In the genomic region with DNA sequence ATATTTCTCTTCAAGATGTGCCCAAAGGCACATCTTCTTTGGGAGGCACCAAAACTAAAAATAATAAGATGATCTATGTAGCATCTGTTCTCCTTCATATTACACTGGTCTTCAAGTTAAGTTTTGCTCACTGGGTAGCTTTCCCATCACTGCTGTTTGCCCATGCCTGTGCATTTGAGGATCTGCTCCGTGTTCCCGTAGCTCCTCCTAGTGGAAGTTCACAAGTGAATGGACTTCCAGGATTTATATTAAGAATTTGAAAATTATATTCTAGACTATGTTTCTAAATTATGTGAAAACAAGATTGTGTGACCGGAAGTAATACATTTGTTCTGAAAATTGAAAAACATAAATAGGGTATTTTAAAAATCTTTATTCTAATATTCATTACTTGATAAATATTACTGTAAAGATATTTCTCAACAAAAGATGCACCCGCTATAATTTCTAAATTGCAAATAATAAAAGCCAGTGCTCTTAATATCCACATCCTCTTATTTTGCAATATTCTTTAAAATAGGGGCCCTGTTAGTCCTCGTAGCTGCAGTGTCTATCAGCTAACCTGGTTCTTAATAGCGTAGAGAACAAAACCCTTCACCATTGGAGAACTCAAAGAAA, we compare ENCODE assay signal across 9 cellular contexts.
DNase-seq lines count a peak whose midpoint lies in the region; ATAC-seq and TF ChIP-seq lines count a peak whose summit lies in the region.
"Had no signal": no experiment of that assay in that cellular context is flagged by ENCODE, and none has a peak within 500 bp of the region (broad histone marks: within the 10 kb centered on the region; RNA-seq: fewer than 3 reads in every experiment).

No MANE protein-coding gene starts in this region.

- no peaks in the 10 kb centered on the region for H3K4me1 ChIP-seq in RWPE2 (ENCODE audit: insufficient read depth, poor library complexity, severe bottlenecking)
- H3K4me1 ChIP-seq in testis = no peaks in the 10 kb centered on the region
- no peaks in the 10 kb centered on the region for H3K4me1 ChIP-seq in adrenal gland (replicated peaks in 1 of 2)

- DNase-seq in NCI-H510A treated with DMSO at 0.1 percent for 48 hours (lab: John Stamatoyannopoulos, UW) (peak; percentile 5), NCI-H510A (lab: John Stamatoyannopoulos, UW) (no peak), RWPE2 (ENCODE audit: low spot score) (no peak), foreskin fibroblast (peak; percentile 16 to 66), testis (peak; percentile 53), NCI-H128 (lab: John Stamatoyannopoulos, UW; ENCODE audit: unreplicated experiment) (no peak), GM10266 (ENCODE audit: extremely low spot score) (no peak), adrenal gland (no peak)
- DNase-seq: left ventricle myocardium superior had no signal

- 68 to 77% methylated on average over 6 of the region's 6 CpGs for WGBS in testis, 2 donors
- WGBS in adrenal gland, 4 donors = 47 to 54% (median 52%) methylated on average over 6 of the region's 6 CpGs

- H3K27me3 ChIP-seq in RWPE2 (ENCODE audit: insufficient read depth, poor library complexity, severe bottlenecking) (no peaks in the 10 kb centered on the region), testis (no peaks in the 10 kb centered on the region), adrenal gland (no peaks in the 10 kb centered on the region)

- H3K4me3 ChIP-seq in RWPE2 (ENCODE audit: severe bottlenecking) (no peak overlapping the region), foreskin fibroblast (ENCODE audit: low read depth in 1 of 2, low read length in 2 of 2) (no peak overlapping the region), testis (no peak overlapping the region), adrenal gland (no peak overlapping the region)

- H3K27ac ChIP-seq in RWPE2 (ENCODE audit: poor library complexity, severe bottlenecking) (no peak overlapping the region), testis (no peak overlapping the region), adrenal gland (no peak overlapping the region)

- H3K9me3 ChIP-seq in RWPE2 (ENCODE audit: severe bottlenecking) = no peaks in the 10 kb centered on the region
- H3K9me3 ChIP-seq in testis = no peaks in the 10 kb centered on the region
- H3K9me3 ChIP-seq in adrenal gland (replicated peaks in 1 of 3) = no peaks in the 10 kb centered on the region

- H3K36me3 ChIP-seq in RWPE2 (ENCODE audit: low read depth) (no peaks in the 10 kb centered on the region), testis (ENCODE audit: low read depth, missing control alignments) (no peaks in the 10 kb centered on the region), adrenal gland (replicated peaks in 1 of 2) (no peaks in the 10 kb centered on the region)

- peak; percentile 56 for TF ChIP-seq CTCF in RWPE2 (IDR thresholded peaks at IDR 0.05; ENCODE audit: poor library complexity, severe bottlenecking)
- peak; percentile 46 for TF ChIP-seq CTCF in foreskin fibroblast (IDR thresholded peaks at IDR 0.05; ENCODE audit: low read depth, low read length)
- peak; percentile 13 to 43 (median 30) for TF ChIP-seq CTCF in testis (IDR thresholded peaks at IDR 0.05)
- no peak for TF ChIP-seq CTCF in GM10266 (IDR thresholded peaks at IDR 0.05; ENCODE audit: control insufficient read depth, insufficient read depth, low read depth, missing control alignments)
- no peak for TF ChIP-seq CTCF in adrenal gland (IDR thresholded peaks at IDR 0.05)

- ATAC-seq in RWPE2 (ENCODE audit: low read depth) = no peak
- ATAC-seq: left ventricle myocardium superior had no signal

- intact Hi-C loops in testis (cut with DNase I; ENCODE audit: low total_unique reads) = no loop called here
- intact Hi-C loops in adrenal gland (cut with DNase I) = no loop called here

- TF ChIP-seq POLR2A in testis (IDR thresholded peaks at IDR 0.05) (no peak), adrenal gland (IDR thresholded peaks at IDR 0.05) (no peak)

Comparison
In these comparisons a context has a peak if more than half of its experiments do, and no peak if none do; other contexts are left out.
1. DNase-seq: peak in NCI-H510A treated with DMSO at 0.1 percent for 48 hours (single experiment), foreskin fibroblast (2 of 2) and testis (single experiment); none in NCI-H510A (single experiment), RWPE2 (single experiment), NCI-H128 (single experiment), GM10266 (single experiment) and adrenal gland (0 of 7).
2. CTCF ChIP-seq: peak in RWPE2 (single experiment), foreskin fibroblast (single experiment) and testis (3 of 3); none in GM10266 (single experiment) and adrenal gland (0 of 6).